ENCODE assay signal across 17 cellular contexts in the genomic region with DNA sequence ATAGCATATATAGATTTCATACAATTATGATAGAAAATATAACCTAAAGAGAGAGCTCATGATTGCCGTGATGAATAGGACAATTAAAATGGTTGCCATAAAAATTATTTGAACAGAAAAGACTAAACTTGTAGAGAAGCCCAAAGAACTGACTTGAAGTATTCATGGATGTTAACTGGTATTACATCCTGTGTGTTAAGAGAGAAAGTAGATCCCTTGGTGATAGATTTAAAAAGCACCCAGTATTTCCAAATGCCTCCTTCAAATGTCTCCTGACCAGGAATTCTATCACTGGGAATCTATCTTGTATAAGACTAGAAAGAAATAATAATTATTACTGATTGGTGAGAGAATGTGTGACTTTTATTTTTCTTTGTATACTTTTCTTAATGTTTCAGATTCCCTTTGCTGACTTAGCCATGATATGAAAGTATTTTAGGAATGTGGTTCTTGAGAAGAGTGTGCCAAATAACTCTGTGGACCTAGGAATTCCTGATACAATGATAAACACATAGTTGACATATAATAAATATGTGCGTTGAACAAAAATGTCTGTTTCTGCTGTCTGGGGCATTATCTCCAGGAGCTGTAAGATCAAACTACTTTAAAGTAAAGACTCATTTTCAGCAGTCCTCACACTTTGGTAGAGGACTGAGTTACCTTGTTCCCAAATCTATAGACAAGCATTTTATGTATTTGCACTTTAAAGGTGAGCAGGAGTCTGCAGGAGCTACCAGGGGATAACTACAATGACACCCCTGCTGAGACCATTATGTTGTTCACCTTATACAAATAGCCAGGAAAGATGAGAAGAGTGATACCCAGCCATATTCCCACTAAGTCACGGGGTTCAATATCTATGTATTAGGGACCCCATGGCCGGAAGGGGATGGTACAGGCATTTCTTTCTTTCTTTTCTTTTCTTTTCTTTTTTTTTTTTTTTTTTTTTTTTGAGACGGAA.
A peak's percentile ranks its signal among the peaks of the same experiment; 100 is the strongest.
DNase-seq lines count a peak whose midpoint lies in the region; ATAC-seq lines count a peak whose summit lies in the region.
"Had no signal": no experiment of that assay in that cellular context is flagged by ENCODE, and none has a peak within 500 bp of the region (broad histone marks: within the 10 kb centered on the region; RNA-seq: fewer than 3 reads in every experiment).

No MANE protein-coding gene starts in this region.

- H3K9me3 ChIP-seq in NT2/D1 (ENCODE audit: insufficient read depth, low read length) (no peaks in the 10 kb centered on the region), skeletal muscle satellite cell (replicated peaks; ENCODE audit: low read length) (no peaks in the 10 kb centered on the region)
- H3K9me3 ChIP-seq: esophagus squamous epithelium, HAP-1, Peyer's patch had no signal

- H3K9ac ChIP-seq in NT2/D1 (ENCODE audit: insufficient read length, low read depth), result no peak overlapping the region
- no peak overlapping the region for H3K9ac ChIP-seq in skeletal muscle satellite cell (ENCODE audit: low read depth, low read length)

- no peak for ATAC-seq in HG03045 (IDR thresholded peaks at IDR 0.05; ENCODE audit: unreplicated experiment)
- ATAC-seq: stimulated activated naive CD8-positive, alpha-beta T cell treated with anti-CD3 and anti-CD28 coated beads, Interleukin-15, amount 100 ng/mL, for 72 hours had no signal

- peak overlapping the region; percentile 8 for H3K4me2 ChIP-seq in skeletal muscle satellite cell (ENCODE audit: low read length)

- no peaks in the 10 kb centered on the region for H3K36me3 ChIP-seq in NT2/D1 (ENCODE audit: insufficient read depth, insufficient read length, low read length)
- H3K36me3 ChIP-seq in skeletal muscle satellite cell (ENCODE audit: insufficient read depth, low read length), result no peaks in the 10 kb centered on the region
- H3K36me3 ChIP-seq: esophagus squamous epithelium, HAP-1, Peyer's patch had no signal

- H3K27me3 ChIP-seq in NT2/D1 (ENCODE audit: insufficient read depth, insufficient read length) (peaks cover 4% of the 10 kb centered on the region), skeletal muscle satellite cell (ENCODE audit: control insufficient read depth, insufficient read depth, low read length) (no peaks in the 10 kb centered on the region)
- H3K27me3 ChIP-seq: esophagus squamous epithelium, Peyer's patch had no signal

- H3K4me3 ChIP-seq in NT2/D1 (ENCODE audit: insufficient read length, low read depth) (no peak overlapping the region), skeletal muscle satellite cell (ENCODE audit: low read length) (no peak overlapping the region)
- H3K4me3 ChIP-seq: coronary artery, esophagus squamous epithelium, HAP-1, Peyer's patch had no signal

- H3K4me1 ChIP-seq in NT2/D1 (ENCODE audit: insufficient read depth, insufficient read length), result no peaks in the 10 kb centered on the region
- H3K4me1 ChIP-seq in skeletal muscle satellite cell (ENCODE audit: control insufficient read depth, insufficient read depth, low read length), result peaks cover 18% of the 10 kb centered on the region
- H3K4me1 ChIP-seq: HAP-1, Peyer's patch had no signal

- DNase-seq in NCI-H2107 treated with DMSO at 0.1 percent for 48 hours (lab: John Stamatoyannopoulos, UW; ENCODE audit: unreplicated experiment) (peak; percentile 21), NCI-H2107 (lab: John Stamatoyannopoulos, UW) (no peak), NT2/D1 (ENCODE audit: low read depth, low spot score) (peak; percentile 49), glomerular visceral epithelial cell (ENCODE audit: extremely low spot score) (peak; percentile 33), NCI-H526 treated with DMSO at 0.1 percent for 48 hours (lab: John Stamatoyannopoulos, UW) (no peak), NCI-H1048 (lab: John Stamatoyannopoulos, UW) (no peak)
- DNase-seq: esophagus squamous epithelium; NCI-H2171 treated with DMSO at 0.1 percent for 48 hours; occipital lobe; Peyer's patch; small intestine; stimulated activated naive CD8-positive, alpha-beta T cell treated with anti-CD3 and anti-CD28 coated beads, Interleukin-15, amount 100 ng/mL, for 72 hours; T-helper 1 cell had no signal

Comparison
In these comparisons a context has a peak if more than half of its experiments do, and no peak if none do; other contexts are left out.
1. DNase-seq: peak in NCI-H2107 treated with DMSO at 0.1 percent for 48 hours (single experiment), NT2/D1 (single experiment) and glomerular visceral epithelial cell (single experiment); none in NCI-H2107 (single experiment), NCI-H526 treated with DMSO at 0.1 percent for 48 hours (single experiment) and NCI-H1048 (single experiment).